ENCODE assay signal across 10 cellular contexts in the genomic region with DNA sequence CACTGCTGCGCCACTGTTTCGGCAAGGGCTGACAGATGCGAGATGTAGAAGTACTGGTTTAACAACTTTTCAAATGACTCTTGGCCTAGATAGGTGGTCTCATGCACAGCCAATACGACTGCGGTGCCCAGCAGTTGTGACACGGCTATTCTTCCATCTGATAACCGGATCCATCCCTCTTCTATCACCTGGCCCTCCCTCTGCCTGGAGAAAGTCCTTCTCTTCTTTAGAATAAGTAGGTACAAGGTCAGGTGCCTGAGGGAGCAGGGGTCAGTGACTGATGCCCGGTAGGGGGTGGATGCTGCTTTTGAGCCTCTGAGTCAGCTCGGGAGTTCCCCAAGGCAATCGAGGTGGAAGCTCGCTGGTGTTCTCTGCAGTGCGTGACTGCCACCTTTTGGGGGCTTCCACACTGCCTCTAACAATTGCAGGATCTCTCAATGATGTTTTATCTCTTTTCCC.
A peak's percentile ranks its signal among the peaks of the same experiment; 100 is the strongest.
DNase-seq lines count a peak whose midpoint lies in the region; ATAC-seq and TF ChIP-seq lines count a peak whose summit lies in the region.
"Had no signal": no experiment of that assay in that cellular context is flagged by ENCODE, and none has a peak within 500 bp of the region (broad histone marks: within the 10 kb centered on the region; RNA-seq: fewer than 3 reads in every experiment).

No MANE protein-coding gene starts in this region.

- H3K36me3 ChIP-seq in upper lobe of right lung: no peaks in the 10 kb centered on the region
- H3K36me3 ChIP-seq: vagina had no signal

- no peaks in the 10 kb centered on the region for H3K36me3 Mint-ChIP-seq in natural killer cell
- H3K36me3 Mint-ChIP-seq: brain had no signal

- TF ChIP-seq CTCF in 22Rv1 (IDR thresholded peaks at IDR 0.05) (peak; percentile 24), GM12873 (IDR thresholded peaks at IDR 0.05; ENCODE audit: insufficient read depth, low read depth, low read length, missing control alignments) (peak; percentile 47), fibroblast of pulmonary artery (IDR thresholded peaks at IDR 0.05; ENCODE audit: low read length, missing control alignments) (peak; percentile 40), upper lobe of right lung (IDR thresholded peaks at IDR 0.05) (no peak), natural killer cell (IDR thresholded peaks at IDR 0.05) (no peak)

- no peak overlapping the region for H3K27ac Mint-ChIP-seq in natural killer cell
- H3K27ac Mint-ChIP-seq: brain had no signal

- H3K9me3 Mint-ChIP-seq in natural killer cell: peaks cover 8 to 15% of the 10 kb centered on the region in 2 donors

- no peak overlapping the region for H3K4me3 Mint-ChIP-seq in natural killer cell
- H3K4me3 Mint-ChIP-seq: brain had no signal

- no peaks in the 10 kb centered on the region for H3K9me3 ChIP-seq in upper lobe of right lung
- H3K9me3 ChIP-seq: vagina had no signal

- peak; percentile 41 to 68 for DNase-seq in NCI-H524 (lab: John Stamatoyannopoulos, UW)
- peak; percentile 40 for DNase-seq in fibroblast of pulmonary artery (ENCODE audit: low read depth)
- no peak for DNase-seq in upper lobe of right lung
- no peak for DNase-seq in natural killer cell
- DNase-seq in kidney glomerular epithelial cell (lab: John Stamatoyannopoulos, UW): no peak

- H3K27ac ChIP-seq in 22Rv1 (no peak overlapping the region), upper lobe of right lung (no peak overlapping the region)
- H3K27ac ChIP-seq: vagina had no signal

- no peaks in the 10 kb centered on the region for H3K4me1 Mint-ChIP-seq in natural killer cell
- H3K4me1 Mint-ChIP-seq: brain had no signal

- ATAC-seq in HG02678 (IDR thresholded peaks at IDR 0.05; ENCODE audit: unreplicated experiment) (no peak), upper lobe of right lung (no peak), natural killer cell (no peak)

- H3K4me3 ChIP-seq in fibroblast of pulmonary artery (replicated peaks; ENCODE audit: low read depth, low read length): no peak overlapping the region
- H3K4me3 ChIP-seq in upper lobe of right lung: no peak overlapping the region
- H3K4me3 ChIP-seq: vagina had no signal

- H3K27me3 Mint-ChIP-seq in natural killer cell (ENCODE audit: low read depth in 2 of 2): no peaks in the 10 kb centered on the region
- H3K27me3 Mint-ChIP-seq: brain had no signal

- no peaks in the 10 kb centered on the region for H3K4me1 ChIP-seq in upper lobe of right lung
- H3K4me1 ChIP-seq: vagina had no signal

- intact Hi-C loops in upper lobe of right lung (cut with DNase I) (no loop called here), natural killer cell (cut with micrococcal nuclease) (no loop called here)

- no peaks in the 10 kb centered on the region for H3K27me3 ChIP-seq in upper lobe of right lung
- H3K27me3 ChIP-seq: vagina had no signal

Comparison
In these comparisons a context has a peak if more than half of its experiments do, and no peak if none do; other contexts are left out.
1. CTCF ChIP-seq: peak in 22Rv1 (single experiment), GM12873 (single experiment) and fibroblast of pulmonary artery (single experiment); none in upper lobe of right lung (single experiment) and natural killer cell (single experiment).
2. DNase-seq: peak in NCI-H524 (2 of 2) and fibroblast of pulmonary artery (single experiment); none in upper lobe of right lung (single experiment), natural killer cell (single experiment) and kidney glomerular epithelial cell (single experiment).